9 cellular contexts compared by ENCODE assay signal in genomic region chr5:131423056-131423455, GRCh38.
A peak's percentile ranks its signal among the peaks of the same experiment; 100 is the strongest.
DNase-seq lines count a peak whose midpoint lies in the region; ATAC-seq and TF ChIP-seq lines count a peak whose summit lies in the region.
"Had no signal": no experiment of that assay in that cellular context is flagged by ENCODE, and none has a peak within 500 bp of the region (broad histone marks: within the 10 kb centered on the region; RNA-seq: fewer than 3 reads in every experiment).

No MANE protein-coding gene starts in this region.

- H3K9me3 ChIP-seq in DOHH2 (ENCODE audit: control insufficient read depth, insufficient read depth, low read length) (no peaks in the 10 kb centered on the region), OCI-LY3 (ENCODE audit: insufficient read depth, low read length) (no peaks in the 10 kb centered on the region), fibroblast of lung (ENCODE audit: control insufficient read depth, insufficient read depth, low read depth, low read length) (no peaks in the 10 kb centered on the region), tibial nerve (no peaks in the 10 kb centered on the region)

- H4K20me1 ChIP-seq in DOHH2 (ENCODE audit: control insufficient read depth, insufficient read depth, low read depth, low read length) (no peaks in the 10 kb centered on the region), OCI-LY3 (ENCODE audit: insufficient read depth, low read length) (no peaks in the 10 kb centered on the region), fibroblast of lung (ENCODE audit: control insufficient read depth, extremely low read depth, insufficient read depth, low read length) (no peaks in the 10 kb centered on the region)

- H3K9ac ChIP-seq in OCI-LY3 (ENCODE audit: low read length) = no peak overlapping the region
- no peak overlapping the region for H3K9ac ChIP-seq in fibroblast of lung (ENCODE audit: insufficient read depth, low read length)

- WGBS in tibial nerve, 2 donors = 77 to 83% methylated on average over 2 of the region's 2 CpGs

- no peak overlapping the region for H3K4me3 Mint-ChIP-seq in mesothelial cell of epicardium

- TF ChIP-seq EP300 in tibial nerve (IDR thresholded peaks at IDR 0.05) = no peak

- H3K9me3 Mint-ChIP-seq in mesothelial cell of epicardium = no peaks in the 10 kb centered on the region

- no peak overlapping the region for H2AFZ ChIP-seq in OCI-LY3 (ENCODE audit: low read depth, low read length)
- H2AFZ ChIP-seq in fibroblast of lung (ENCODE audit: low read length) = no peak overlapping the region

- no peak overlapping the region for H3K27ac Mint-ChIP-seq in mesothelial cell of epicardium

- peaks cover 5% of the 10 kb centered on the region for H3K36me3 Mint-ChIP-seq in mesothelial cell of epicardium

- TF ChIP-seq CTCF in 22Rv1 (IDR thresholded peaks at IDR 0.05) (peak; percentile 64), DOHH2 (IDR thresholded peaks at IDR 0.05; ENCODE audit: low read depth, low read length, poor library complexity, severe bottlenecking) (peak; percentile 57), OCI-LY3 (IDR thresholded peaks at IDR 0.05; ENCODE audit: low read depth, low read length) (peak; percentile 43), fibroblast of lung (conservative IDR thresholded peaks at IDR 0.05 in 1 of 2, IDR thresholded peaks at IDR 0.05 in 1 of 2; ENCODE audit: low read depth in 1 of 2, low read length in 2 of 2) (peak; percentile 27 to 69), tibial nerve (IDR thresholded peaks at IDR 0.05) (peak; percentile 17 to 35 (median 25)), mesothelial cell of epicardium (IDR thresholded peaks at IDR 0.05; ENCODE audit: unreplicated experiment) (no peak)

- H3K4me3 ChIP-seq in DOHH2 (ENCODE audit: low read length) (no peak overlapping the region), OCI-LY3 (ENCODE audit: low read length) (no peak overlapping the region), fibroblast of lung (replicated peaks in 1 of 4; ENCODE audit: control extremely low read depth in 1 of 4, insufficient read depth in 1 of 4, low read depth in 3 of 4, low read length in 4 of 4) (no peak overlapping the region), tibial nerve (no peak overlapping the region)

- H3K27ac ChIP-seq in 22Rv1 (no peak overlapping the region), DOHH2 (ENCODE audit: low read depth, low read length) (no peak overlapping the region), OCI-LY3 (ENCODE audit: low read length) (no peak overlapping the region), fibroblast of lung (ENCODE audit: insufficient read depth, low read length) (no peak overlapping the region), tibial nerve (no peak overlapping the region)
- H3K27ac ChIP-seq: epithelial cell of prostate had no signal

- H3F3A ChIP-seq in DOHH2 (ENCODE audit: control insufficient read depth, insufficient read depth) = peaks cover 13% of the 10 kb centered on the region; the same call in 1 of the 2 replicates

- H3K4me2 ChIP-seq in DOHH2 (ENCODE audit: low read length) = no peak overlapping the region
- no peak overlapping the region for H3K4me2 ChIP-seq in OCI-LY3 (ENCODE audit: low read length)
- no peak overlapping the region for H3K4me2 ChIP-seq in fibroblast of lung (ENCODE audit: extremely low read depth, insufficient read depth, low read length)

- peaks cover 15% of the 10 kb centered on the region for H3K4me1 Mint-ChIP-seq in mesothelial cell of epicardium

- H3K36me3 ChIP-seq in DOHH2 (ENCODE audit: control insufficient read depth, low read length) (peaks cover 62% of the 10 kb centered on the region), OCI-LY3 (replicated peaks; ENCODE audit: low read depth, low read length) (peaks cover 5% of the 10 kb centered on the region), fibroblast of lung (ENCODE audit: control insufficient read depth, insufficient read depth, low read length) (peaks cover 1% of the 10 kb centered on the region), tibial nerve (peaks cover 0 to 33% (median 0%) of the 10 kb centered on the region in 3 donors)

- H3K79me2 ChIP-seq in DOHH2 (ENCODE audit: control insufficient read depth, low read length) (no peaks in the 10 kb centered on the region), OCI-LY3 (ENCODE audit: low read length) (no peaks in the 10 kb centered on the region), fibroblast of lung (ENCODE audit: control insufficient read depth, insufficient read depth, low read length) (no peaks in the 10 kb centered on the region)

- H3K27me3 ChIP-seq in DOHH2 (ENCODE audit: control insufficient read depth, low read length) (no peaks in the 10 kb centered on the region), OCI-LY3 (ENCODE audit: low read depth, low read length) (no peaks in the 10 kb centered on the region), fibroblast of lung (ENCODE audit: control insufficient read depth, insufficient read depth, low read length) (no peaks in the 10 kb centered on the region), tibial nerve (no peaks in the 10 kb centered on the region)

- H3K9me2 ChIP-seq in DOHH2 (replicated peaks; ENCODE audit: control insufficient read depth, low read length) = no peaks in the 10 kb centered on the region

- no peaks in the 10 kb centered on the region for H3K27me3 Mint-ChIP-seq in mesothelial cell of epicardium (ENCODE audit: low read depth)

- no peaks in the 10 kb centered on the region for H3K4me1 ChIP-seq in DOHH2 (ENCODE audit: control insufficient read depth, low read length)
- H3K4me1 ChIP-seq in OCI-LY3 (ENCODE audit: low read length) = no peaks in the 10 kb centered on the region
- H3K4me1 ChIP-seq in fibroblast of lung (ENCODE audit: control insufficient read depth, extremely low read depth, insufficient read depth, low read length) = no peaks in the 10 kb centered on the region
- no peaks in the 10 kb centered on the region for H3K4me1 ChIP-seq in tibial nerve

- ATAC-seq in GM21526 (IDR thresholded peaks at IDR 0.05; ENCODE audit: low FRiP score, unreplicated experiment) = no peak

- no peak for TF ChIP-seq POLR2A in tibial nerve (IDR thresholded peaks at IDR 0.05)

- DNase-seq in fibroblast of lung (ENCODE audit: low read depth in 2 of 2) = peak; percentile 19 to 59
- DNase-seq in tibial nerve (ENCODE audit: low spot score in 2 of 2) = no peak
- no peak for DNase-seq in mesothelial cell of epicardium (ENCODE audit: low spot score in 2 of 2, unreplicated experiment in 2 of 2)
- no peak for DNase-seq in GOT3 (lab: John Stamatoyannopoulos, UW)

Comparison
In these comparisons a context has a peak if more than half of its experiments do, and no peak if none do; other contexts are left out.
1. DNase-seq: peak in fibroblast of lung (2 of 2); none in tibial nerve (0 of 2), mesothelial cell of epicardium (0 of 2) and GOT3 (single experiment).